ENCODE assay signal across 16 cellular contexts in the genomic region with DNA sequence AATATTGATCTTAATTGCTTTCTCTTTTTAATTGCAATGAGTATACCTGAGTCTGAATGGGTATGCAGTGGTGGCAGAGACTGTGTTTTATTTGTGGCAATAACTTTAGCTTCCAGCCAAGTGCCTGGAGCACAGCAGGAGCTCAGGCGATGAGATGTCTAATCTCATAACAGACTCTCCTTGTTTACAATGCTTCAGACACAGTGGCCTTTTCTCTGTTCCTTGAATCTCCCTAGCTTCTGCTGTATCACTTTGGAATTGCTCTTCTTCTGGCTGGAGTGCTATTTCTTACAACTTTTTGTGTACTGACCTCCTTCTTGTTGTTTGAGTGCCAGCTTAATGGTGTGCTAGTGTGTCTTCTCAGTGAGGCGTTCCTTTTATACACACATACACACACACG.
"Had no signal": no experiment of that assay in that cellular context is flagged by ENCODE, and none has a peak within 500 bp of the region (broad histone marks: within the 10 kb centered on the region; RNA-seq: fewer than 3 reads in every experiment).

No MANE protein-coding gene starts in this region.

- H3K27me3 ChIP-seq: ascending aorta, gastroesophageal sphincter, spleen, uterus had no signal

- H3K9me3 ChIP-seq: ascending aorta, gastroesophageal sphincter, prostate gland, spleen, uterus had no signal

- ATAC-seq: activated CD8-positive, alpha-beta T cell treated with anti-CD3 and anti-CD28 coated beads for 36 hours; activated naive CD8-positive, alpha-beta T cell treated with anti-CD3 and anti-CD28 coated beads, Interleukin-2, amount 50 U/mL, for 24 hours; gastroesophageal sphincter; left ventricle myocardium superior; sciatic nerve had no signal

- H3K36me3 ChIP-seq: ascending aorta, gastroesophageal sphincter, prostate gland, spleen, uterus had no signal

- H3K4me1 ChIP-seq: ascending aorta, gastroesophageal sphincter, prostate gland, uterus had no signal

- H3K4me3 ChIP-seq: ascending aorta, gastroesophageal sphincter, prostate gland, spleen, uterus had no signal

- DNase-seq: activated CD8-positive, alpha-beta memory T cell treated with anti-CD3 and anti-CD28 coated beads, Interleukin-2, amount 50 U/mL, for 4 hours; activated CD8-positive, alpha-beta T cell treated with anti-CD3 and anti-CD28 coated beads for 36 hours; activated naive CD8-positive, alpha-beta T cell treated with anti-CD3 and anti-CD28 coated beads, Interleukin-2, amount 50 U/mL, for 24 hours; effector CD4-positive, alpha-beta T cell; kidney; left ventricle myocardium superior; naive B cell; occipital lobe; spleen; stimulated activated CD4-positive, alpha-beta T cell treated with anti-CD3 and anti-CD28 coated beads, Interleukin-1b, Interleukin-23, amount 100 ng/mL, for 48 hours; stimulated activated naive CD4-positive, alpha-beta T cell treated with Interleukin-2 at 50 U/mL for 16 hours; uterus had no signal

- H3K27ac ChIP-seq: ascending aorta, gastroesophageal sphincter, prostate gland, spleen had no signal
